23 cellular contexts compared by ENCODE assay signal in the genomic region with DNA sequence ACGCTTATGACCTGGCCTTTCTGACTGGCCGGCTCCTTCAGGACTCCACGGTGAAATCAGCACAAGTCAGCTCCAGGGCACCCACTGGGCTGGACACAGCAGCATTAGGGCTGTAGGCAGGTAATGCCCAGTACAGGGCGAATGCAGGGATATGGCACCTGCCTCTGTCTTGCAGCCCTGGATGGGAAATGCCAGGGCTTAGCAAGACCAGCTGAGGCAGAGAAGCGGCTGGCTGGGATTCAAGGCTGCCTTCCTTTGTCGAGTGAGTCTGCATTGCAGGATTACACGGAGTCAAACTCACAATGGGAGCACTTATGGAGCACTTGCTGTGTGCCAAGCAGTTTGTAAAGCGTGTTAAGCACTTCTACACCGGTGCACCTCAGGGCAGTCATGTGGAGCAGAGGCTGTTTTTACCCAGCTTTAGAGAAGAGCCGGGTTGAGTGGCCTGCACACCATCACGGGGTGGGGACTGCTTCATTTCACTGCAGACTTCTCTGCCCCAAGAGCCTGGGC.
"Had no signal": no experiment of that assay in that cellular context is flagged by ENCODE, and none has a peak within 500 bp of the region (broad histone marks: within the 10 kb centered on the region; RNA-seq: fewer than 3 reads in every experiment).

No MANE protein-coding gene starts in this region.

- H3K27me3 ChIP-seq: ovary, testis, upper lobe of right lung had no signal

- H3K4me3 ChIP-seq: heart right ventricle, lower lobe of right lung, ovary, skin epidermis, stomach, testis, tibial artery, upper lobe of right lung had no signal

- H3K36me3 ChIP-seq: heart right ventricle, lower lobe of right lung, ovary, stomach, tibial artery, upper lobe of right lung had no signal

- H3K27ac ChIP-seq: heart right ventricle, lower lobe of right lung, ovary, skin epidermis, stomach, testis, tibial artery, upper lobe of right lung had no signal

- DNase-seq: heart right ventricle; hippocampal formation; immature natural killer cell; lower lobe of right lung; mammary epithelial cell; mesenchymal stem cell; ovary; retina; stimulated activated CD4-positive, alpha-beta T cell treated with anti-CD3 and anti-CD28 coated beads, Interleukin-12 subunit alpha, Interleukin-12 subunit beta, amount 100 ng/mL, for 4 hours; stimulated activated CD4-positive, alpha-beta T cell treated with anti-CD3 and anti-CD28 coated beads, Interleukin-15, amount 100 ng/mL, for 24 hours; stimulated activated CD4-positive, alpha-beta T cell treated with anti-CD3 and anti-CD28 coated beads, Interleukin-2, amount 100 ng/mL, for 24 hours; stimulated activated CD4-positive, alpha-beta T cell treated with anti-CD3 and anti-CD28 coated beads, Interleukin-4, amount 100 ng/mL, for 1 hour; stimulated activated naive B cell treated with anti-CD40 and anti-IgM and Interleukin-4, amounts not matched to agents 10 μg/mL and 1 μg/mL and 100 μg/mL, for 72 hours; stimulated activated naive CD8-positive, alpha-beta T cell treated with anti-CD3 and anti-CD28 coated beads, Interleukin-15, Interleukin-2, amounts not matched to agents 100 U/mL and 50 U/mL, for 24 hours; stomach; testis; tibial artery; trophoblast cell; upper lobe of right lung had no signal

- ATAC-seq: heart right ventricle; naive thymus-derived CD8-positive, alpha-beta T cell; right cardiac atrium; sciatic nerve; stimulated activated naive B cell treated with anti-CD40 and anti-IgM and Interleukin-4, amounts not matched to agents 10 μg/mL and 1 μg/mL and 100 μg/mL, for 72 hours; stimulated activated naive CD8-positive, alpha-beta T cell treated with anti-CD3 and anti-CD28 coated beads, Interleukin-15, Interleukin-2, amounts not matched to agents 100 U/mL and 50 U/mL, for 24 hours; upper lobe of right lung had no signal

- H3K9me3 ChIP-seq: heart right ventricle, lower lobe of right lung, ovary, stomach, testis, tibial artery, upper lobe of right lung had no signal

- H3K4me1 ChIP-seq: heart right ventricle, lower lobe of right lung, stomach, testis, tibial artery, upper lobe of right lung had no signal
